35 cellular contexts compared by ENCODE assay signal in genomic region chr22:48683640-48684039, GRCh38.
"Had no signal": no experiment of that assay in that cellular context is flagged by ENCODE, and none has a peak within 500 bp of the region (broad histone marks: within the 10 kb centered on the region; RNA-seq: fewer than 3 reads in every experiment).

No MANE protein-coding gene starts in this region.

- H3K4me1 Mint-ChIP-seq: activated B cell treated with CpG ODN at 0.5 μM for 24 hours; activated CD4-positive, alpha-beta memory T cell treated with anti-CD3 and anti-CD28 coated beads, Interleukin-2, amount 10 ng/mL, durations not matched to agents 7 days and 5 days; activated CD4-positive, alpha-beta T cell treated with anti-CD3 and anti-CD28 coated beads, Interleukin-2, amount 10 ng/mL, durations not matched to agents 24 days and 14 days; activated CD8-positive, alpha-beta memory T cell treated with anti-CD3 and anti-CD28 coated beads, Interleukin-2, amount 10 ng/mL, durations not matched to agents 7 days and 5 days; activated naive CD4-positive, alpha-beta T cell treated with anti-CD3 and anti-CD28 coated beads, Interleukin-2, amount 50 U/mL, for 24 hours; activated naive CD8-positive, alpha-beta T cell treated with anti-CD3 and anti-CD28 coated beads for 36 hours; activated naive CD8-positive, alpha-beta T cell treated with anti-CD3 and anti-CD28 coated beads, Interleukin-2, amount 50 U/mL, for 24 hours; T-helper 17 cell had no signal

- H3K27ac Mint-ChIP-seq: activated B cell treated with CpG ODN at 0.5 μM for 24 hours; activated CD4-positive, alpha-beta memory T cell treated with anti-CD3 and anti-CD28 coated beads, Interleukin-2, amount 10 ng/mL, durations not matched to agents 7 days and 5 days; activated CD4-positive, alpha-beta T cell treated with anti-CD3 and anti-CD28 coated beads, Interleukin-2, amount 10 ng/mL, durations not matched to agents 24 days and 14 days; activated CD8-positive, alpha-beta memory T cell treated with anti-CD3 and anti-CD28 coated beads, Interleukin-2, amount 10 ng/mL, durations not matched to agents 7 days and 5 days; activated naive CD4-positive, alpha-beta T cell treated with anti-CD3 and anti-CD28 coated beads for 36 hours; activated naive CD4-positive, alpha-beta T cell treated with anti-CD3 and anti-CD28 coated beads, Interleukin-2, amount 50 U/mL, for 24 hours; activated naive CD8-positive, alpha-beta T cell treated with anti-CD3 and anti-CD28 coated beads for 36 hours; activated naive CD8-positive, alpha-beta T cell treated with anti-CD3 and anti-CD28 coated beads, Interleukin-2, amount 50 U/mL, for 24 hours; activated T-helper 1 cell treated with anti-CD3 and anti-CD28 coated beads, Interleukin-12 subunit alpha, Interleukin-12 subunit beta, Interleukin-2, Interleukin-4 antibody, amounts not matched to agents 30 ng/mL and 10 ng/mL and 1 ng/mL, durations not matched to agents 14 hours and 24 hours and 36 hours; activated T-helper 2 cell treated with anti-CD3 and anti-CD28 coated beads, Interferon-gamma antibody, Interleukin-2, Interleukin-4, amounts not matched to agents 10 μg/mL and 5 μg/mL and 100 μg/mL, durations not matched to agents 14 hours and 24 hours and 36 hours; effector memory CD8-positive, alpha-beta T cell; T-helper 17 cell; T-helper 2 cell treated with Interferon-gamma antibody and Interleukin-4, amounts not matched to agents 5 μg/mL and 100 μg/mL, for 36 hours had no signal

- H3K36me3 Mint-ChIP-seq: activated CD8-positive, alpha-beta memory T cell treated with anti-CD3 and anti-CD28 coated beads, Interleukin-2, amount 10 ng/mL, durations not matched to agents 7 days and 5 days; activated naive CD4-positive, alpha-beta T cell treated with anti-CD3 and anti-CD28 coated beads, Interleukin-2, amount 50 U/mL, for 24 hours; activated naive CD8-positive, alpha-beta T cell treated with anti-CD3 and anti-CD28 coated beads for 36 hours had no signal

- H3K9me3 Mint-ChIP-seq: activated B cell treated with CpG ODN at 0.5 μM for 24 hours; activated naive CD4-positive, alpha-beta T cell treated with anti-CD3 and anti-CD28 coated beads for 36 hours; activated naive CD4-positive, alpha-beta T cell treated with anti-CD3 and anti-CD28 coated beads, Interleukin-2, amount 50 U/mL, for 24 hours; activated naive CD8-positive, alpha-beta T cell treated with anti-CD3 and anti-CD28 coated beads for 36 hours; activated T-helper 1 cell treated with anti-CD3 and anti-CD28 coated beads, Interleukin-12 subunit alpha, Interleukin-12 subunit beta, Interleukin-2, Interleukin-4 antibody, amounts not matched to agents 30 ng/mL and 10 ng/mL and 1 ng/mL, durations not matched to agents 14 hours and 24 hours and 36 hours; activated T-helper 2 cell treated with anti-CD3 and anti-CD28 coated beads, Interferon-gamma antibody, Interleukin-2, Interleukin-4, amounts not matched to agents 10 μg/mL and 5 μg/mL and 100 μg/mL, durations not matched to agents 14 hours and 24 hours and 36 hours had no signal

- DNase-seq: activated B cell treated with CpG ODN at 0.5 μM for 24 hours; activated CD4-positive, alpha-beta memory T cell treated with anti-CD3 and anti-CD28 coated beads, Interleukin-2, amount 10 ng/mL, durations not matched to agents 7 days and 5 days; activated CD4-positive, alpha-beta T cell treated with anti-CD3 and anti-CD28 coated beads, Interleukin-2, amount 10 ng/mL, durations not matched to agents 24 days and 14 days; activated CD4-positive, alpha-beta T cell treated with anti-CD3 and anti-CD28 coated beads, Interleukin-2, amount 50 U/mL, for 4 hours; activated CD8-positive, alpha-beta memory T cell treated with anti-CD3 and anti-CD28 coated beads, Interleukin-2, amount 10 ng/mL, durations not matched to agents 7 days and 5 days; activated CD8-positive, alpha-beta memory T cell treated with anti-CD3 and anti-CD28 coated beads, Interleukin-2, amount 50 U/mL, for 4 hours; activated effector memory CD4-positive, alpha-beta T cell treated with anti-CD3 and anti-CD28 coated beads, Interleukin-2, amount 50 U/mL, for 16 hours; activated naive CD4-positive, alpha-beta T cell treated with anti-CD3 and anti-CD28 coated beads for 36 hours; activated naive CD8-positive, alpha-beta T cell treated with anti-CD3 and anti-CD28 coated beads for 36 hours; activated naive CD8-positive, alpha-beta T cell treated with anti-CD3 and anti-CD28 coated beads, Interleukin-2, amount 50 U/mL, for 24 hours; activated T-cell treated with anti-CD3 and anti-CD28 coated beads, Interleukin-2, amount 50 U/mL, for 1 hour; activated T-cell treated with anti-CD3 and anti-CD28 coated beads, Interleukin-2, amount 50 U/mL, for 48 hours; adrenal gland; amygdala; aorta; body of pancreas; caudate nucleus; cortex of kidney; dermis blood vessel endothelial cell; effector CD4-positive, alpha-beta T cell; effector memory CD8-positive, alpha-beta T cell; erythroblast; foreskin keratinocyte; gastrocnemius medialis; glutamatergic neuron; T-helper 17 cell; T1000; WERI-Rb-1 had no signal

- H3K4me3 ChIP-seq: adrenal gland, body of pancreas, esophagus muscularis mucosa, gastrocnemius medialis, heart left ventricle had no signal

- ATAC-seq: activated CD4-positive, CD25-positive, alpha-beta regulatory T cell treated with anti-CD3 and anti-CD28 coated beads, Interleukin-2, amount 50 U/mL, for 24 hours; activated CD8-positive, alpha-beta memory T cell treated with anti-CD3 and anti-CD28 coated beads, Interleukin-2, amount 10 ng/mL, durations not matched to agents 7 days and 5 days; activated naive CD8-positive, alpha-beta T cell treated with anti-CD3 and anti-CD28 coated beads, Interleukin-2, amount 50 U/mL, for 24 hours; body of pancreas; effector memory CD8-positive, alpha-beta T cell; foreskin keratinocyte; gastrocnemius medialis; heart left ventricle; T-helper 17 cell had no signal

- H3K27me3 Mint-ChIP-seq: activated B cell treated with CpG ODN at 0.5 μM for 24 hours; activated CD4-positive, alpha-beta memory T cell treated with anti-CD3 and anti-CD28 coated beads, Interleukin-2, amount 10 ng/mL, durations not matched to agents 7 days and 5 days; activated CD8-positive, alpha-beta memory T cell treated with anti-CD3 and anti-CD28 coated beads, Interleukin-2, amount 10 ng/mL, durations not matched to agents 7 days and 5 days; activated naive CD4-positive, alpha-beta T cell treated with anti-CD3 and anti-CD28 coated beads, Interleukin-2, amount 50 U/mL, for 24 hours; activated naive CD8-positive, alpha-beta T cell treated with anti-CD3 and anti-CD28 coated beads for 36 hours; T-helper 17 cell had no signal

- H3K4me3 Mint-ChIP-seq: activated B cell treated with CpG ODN at 0.5 μM for 24 hours; activated CD4-positive, alpha-beta memory T cell treated with anti-CD3 and anti-CD28 coated beads, Interleukin-2, amount 10 ng/mL, durations not matched to agents 7 days and 5 days; activated CD4-positive, alpha-beta T cell treated with anti-CD3 and anti-CD28 coated beads, Interleukin-2, amount 10 ng/mL, durations not matched to agents 24 days and 14 days; activated CD8-positive, alpha-beta memory T cell treated with anti-CD3 and anti-CD28 coated beads, Interleukin-2, amount 10 ng/mL, durations not matched to agents 7 days and 5 days; activated naive CD4-positive, alpha-beta T cell treated with anti-CD3 and anti-CD28 coated beads for 36 hours; activated naive CD4-positive, alpha-beta T cell treated with anti-CD3 and anti-CD28 coated beads, Interleukin-2, amount 50 U/mL, for 24 hours; activated naive CD8-positive, alpha-beta T cell treated with anti-CD3 and anti-CD28 coated beads for 36 hours; activated naive CD8-positive, alpha-beta T cell treated with anti-CD3 and anti-CD28 coated beads, Interleukin-2, amount 50 U/mL, for 24 hours; activated T-helper 1 cell treated with anti-CD3 and anti-CD28 coated beads, Interleukin-12 subunit alpha, Interleukin-12 subunit beta, Interleukin-2, Interleukin-4 antibody, amounts not matched to agents 30 ng/mL and 10 ng/mL and 1 ng/mL, durations not matched to agents 14 hours and 24 hours and 36 hours; effector memory CD8-positive, alpha-beta T cell; T-helper 17 cell; T-helper 2 cell treated with Interferon-gamma antibody and Interleukin-4, amounts not matched to agents 5 μg/mL and 100 μg/mL, for 36 hours had no signal
